Comparison of ENCODE assay signal across 8 cellular contexts in the genomic region with DNA sequence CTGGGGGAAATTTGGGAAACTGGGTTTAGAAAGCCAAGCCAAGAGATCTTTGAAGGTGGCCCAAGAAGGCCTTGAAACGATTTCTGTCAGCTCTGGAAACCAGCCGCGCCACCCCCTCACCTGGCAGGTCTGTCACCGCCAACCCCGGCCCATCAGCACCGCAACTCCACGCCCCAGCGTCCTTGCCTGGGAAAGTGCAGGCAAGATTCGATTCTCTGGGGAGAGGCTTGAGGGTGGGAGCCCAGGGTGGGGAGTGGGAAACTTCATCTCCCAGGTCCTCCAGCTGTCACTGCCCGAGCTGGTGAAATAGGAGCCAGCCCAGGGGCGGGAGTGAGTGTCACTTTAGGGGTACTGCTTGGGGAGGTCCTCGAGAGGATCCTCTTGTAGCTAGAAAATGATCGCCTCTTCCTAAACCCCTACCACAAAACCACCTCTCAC. TPM values are rescaled to one million over a fixed set of nuclear protein-coding genes. Genes with fewer than 3 reads are reported as not detected.
DNase-seq lines count a peak whose midpoint lies in the region; ATAC-seq lines count a peak whose summit lies in the region.

No MANE protein-coding gene starts in this region.

- no peaks in the 10 kb centered on the region for H3K9me3 Mint-ChIP-seq in activated CD4-positive, alpha-beta memory T cell treated with anti-CD3 and anti-CD28 coated beads for 36 hours
- H3K9me3 Mint-ChIP-seq in stimulated activated memory B cell treated with anti-CD40 and anti-IgM and Interleukin-4, amounts not matched to agents 10 μg/mL and 1 μg/mL and 100 μg/mL, for 72 hours, result no peaks in the 10 kb centered on the region

- no peaks in the 10 kb centered on the region for H3K27me3 ChIP-seq in right cardiac atrium (ENCODE audit: control insufficient read depth, insufficient read depth)

- peaks cover 1% of the 10 kb centered on the region for H3K4me1 ChIP-seq in right cardiac atrium (ENCODE audit: control insufficient read depth, insufficient read depth, low read length)

- DNase-seq in activated CD4-positive, alpha-beta memory T cell treated with anti-CD3 and anti-CD28 coated beads for 36 hours, result peak; percentile 27
- DNase-seq in right cardiac atrium (peak in 1 of 3 donors; percentile 79), DMS153 (lab: John Stamatoyannopoulos, UW) (no peak), GF-D8 (lab: John Stamatoyannopoulos, UW) (no peak), kidney glomerular epithelial cell (lab: John Stamatoyannopoulos, UW) (no peak)

- H3K36me3 Mint-ChIP-seq in activated CD4-positive, alpha-beta memory T cell treated with anti-CD3 and anti-CD28 coated beads for 36 hours, result no peaks in the 10 kb centered on the region
- peaks cover 3% of the 10 kb centered on the region for H3K36me3 Mint-ChIP-seq in stimulated activated memory B cell treated with anti-CD40 and anti-IgM and Interleukin-4, amounts not matched to agents 10 μg/mL and 1 μg/mL and 100 μg/mL, for 72 hours

- peak overlapping the region; percentile 14 for H3K27ac ChIP-seq in right cardiac atrium (ENCODE audit: low read length)

- no peaks in the 10 kb centered on the region for H3K9me3 ChIP-seq in right cardiac atrium (ENCODE audit: control insufficient read depth, low read length)

- CTCF ChIA-PET in activated CD4-positive, alpha-beta memory T cell treated with anti-CD3 and anti-CD28 coated beads for 36 hours (lab: Charles Lee), result interaction anchor here (1.0 to 1.4 kb wide), 2 partner anchors 29 to 101 kb away, joined by 3 read pairs; no protein-coding TSS in a partner anchor

- peak overlapping the region; percentile 87 for H3K4me3 ChIP-seq in right cardiac atrium (ENCODE audit: low read length)

- intact Hi-C loops in activated CD4-positive, alpha-beta memory T cell treated with anti-CD3 and anti-CD28 coated beads for 36 hours (cut with micrococcal nuclease), result loop anchor here (2.0 to 5.0 kb wide), 2 partner anchors 56 to 66 kb away; partner anchors contain the start of gene ZNF862
- intact Hi-C loops in right cardiac atrium (cut with DNase I), result no loop called here

- H3K27me3 Mint-ChIP-seq in activated CD4-positive, alpha-beta memory T cell treated with anti-CD3 and anti-CD28 coated beads for 36 hours, result peaks cover 2% of the 10 kb centered on the region
- H3K27me3 Mint-ChIP-seq in stimulated activated memory B cell treated with anti-CD40 and anti-IgM and Interleukin-4, amounts not matched to agents 10 μg/mL and 1 μg/mL and 100 μg/mL, for 72 hours, result no peaks in the 10 kb centered on the region

- H3K4me1 Mint-ChIP-seq in activated CD4-positive, alpha-beta memory T cell treated with anti-CD3 and anti-CD28 coated beads for 36 hours (ENCODE audit: low read depth), result peaks cover 1% of the 10 kb centered on the region
- H3K4me1 Mint-ChIP-seq in stimulated activated memory B cell treated with anti-CD40 and anti-IgM and Interleukin-4, amounts not matched to agents 10 μg/mL and 1 μg/mL and 100 μg/mL, for 72 hours, result peaks cover 12% of the 10 kb centered on the region

- H3K4me3 Mint-ChIP-seq in activated CD4-positive, alpha-beta memory T cell treated with anti-CD3 and anti-CD28 coated beads for 36 hours, result peak overlapping the region; percentile 20
- peak overlapping the region; percentile 86 for H3K4me3 Mint-ChIP-seq in stimulated activated memory B cell treated with anti-CD40 and anti-IgM and Interleukin-4, amounts not matched to agents 10 μg/mL and 1 μg/mL and 100 μg/mL, for 72 hours

- WGBS in right cardiac atrium, result 29% methylated on average over 13 of the region's 13 CpGs

- H3K27ac Mint-ChIP-seq in activated CD4-positive, alpha-beta memory T cell treated with anti-CD3 and anti-CD28 coated beads for 36 hours, result no peak overlapping the region
- H3K27ac Mint-ChIP-seq in stimulated activated memory B cell treated with anti-CD40 and anti-IgM and Interleukin-4, amounts not matched to agents 10 μg/mL and 1 μg/mL and 100 μg/mL, for 72 hours, result peak overlapping the region; percentile 37

- POLR2A ChIA-PET in activated CD4-positive, alpha-beta memory T cell treated with anti-CD3 and anti-CD28 coated beads for 36 hours (lab: Charles Lee), result interaction anchor here (1.3 kb wide), 1 partner anchor 67 kb away, joined by 3 read pairs; the partner anchor contains the start of gene ZNF862

- ATAC-seq in GM19324 (IDR thresholded peaks at IDR 0.05; ENCODE audit: low FRiP score, unreplicated experiment), result peak; percentile 6
- ATAC-seq in HG03064 (IDR thresholded peaks at IDR 0.05; ENCODE audit: low read depth, unreplicated experiment), result peak; percentile 3
- ATAC-seq in right cardiac atrium, result peak in 1 of 2 donors; percentile 0
- peak; percentile 2 for ATAC-seq in stimulated activated memory B cell treated with anti-CD40 and anti-IgM and Interleukin-4, amounts not matched to agents 10 μg/mL and 1 μg/mL and 100 μg/mL, for 72 hours

RNA-seq across cellular contexts. Expression of gene ZNF467, which starts 2.2 kb away (rescaled TPM):
- total RNA-seq in activated CD4-positive, alpha-beta memory T cell treated with anti-CD3 and anti-CD28 coated beads for 36 hours, result under 1 TPM; 0.41 to 0.45 TPM
- total RNA-seq in right cardiac atrium, result 10 to 100 TPM; 10.4 to 15.6 (median 11.6) TPM
- 6.6 TPM for polyA plus RNA-seq in right cardiac atrium

Comparison
In these comparisons a context has a peak if more than half of its experiments do, and no peak if none do; other contexts are left out.
1. RNA of gene ZNF467, which starts 2.2 kb away (total RNA-seq): 10.4 to 15.6 TPM in right cardiac atrium; 0.41 to 0.45 TPM in activated CD4-positive, alpha-beta memory T cell treated with anti-CD3 and anti-CD28 coated beads for 36 hours; every median in the first group is over 4 times any median in the second.